8 cellular contexts compared by ENCODE assay signal in genomic region chr19:58520257-58520599, GRCh38. TPM values are rescaled to one million over a fixed set of nuclear protein-coding genes. Genes with fewer than 3 reads are reported as not detected.
A peak's percentile ranks its signal among the peaks of the same experiment; 100 is the strongest.
DNase-seq lines count a peak whose midpoint lies in the region; ATAC-seq and TF ChIP-seq lines count a peak whose summit lies in the region.

No MANE protein-coding gene starts in this region.

- H3K9me3 ChIP-seq in OCI-LY1 (ENCODE audit: low read length) = no peaks in the 10 kb centered on the region
- H3K9me3 ChIP-seq in endodermal cell (ENCODE audit: control insufficient read depth, low read length) = no peaks in the 10 kb centered on the region

- no peak overlapping the region for H2AFZ ChIP-seq in OCI-LY1 (ENCODE audit: low read length)

- H3K9ac ChIP-seq in OCI-LY1 (ENCODE audit: low read length) = peak overlapping the region; percentile 92
- peak overlapping the region; percentile 95 for H3K9ac ChIP-seq in endodermal cell (ENCODE audit: extremely low read depth, low read length, poor library complexity, severe bottlenecking)

- no peaks in the 10 kb centered on the region for H3K79me2 ChIP-seq in OCI-LY1 (ENCODE audit: insufficient read depth, low read length)

- peak overlapping the region; percentile 87 for H3K27ac ChIP-seq in OCI-LY1 (ENCODE audit: low read depth, low read length, poor library complexity, severe bottlenecking)
- peak overlapping the region; percentile 98 for H3K27ac ChIP-seq in endodermal cell (ENCODE audit: low read depth, low read length)

- H3K36me3 Mint-ChIP-seq in CD14-positive monocyte (peaks cover 18 to 25% of the 10 kb centered on the region in 2 donors), endodermal cell (ENCODE audit: low read depth) (peaks cover 12% of the 10 kb centered on the region), neural crest cell (ENCODE audit: low read depth) (peaks cover 9% of the 10 kb centered on the region)

- DNase-seq in CD14-positive monocyte (ENCODE audit: low spot score) (no peak), endodermal cell (no peak), neural crest cell (ENCODE audit: low read depth, low spot score) (no peak), NCI-H146 (lab: John Stamatoyannopoulos, UW) (no peak), NCI-H748 treated with DMSO at 0.1 percent for 48 hours (lab: John Stamatoyannopoulos, UW) (no peak), hypothalamus (lab: John Stamatoyannopoulos, UW) (no peak)

- H3K4me1 Mint-ChIP-seq in CD14-positive monocyte (peaks cover 32% of the 10 kb centered on the region), endodermal cell (peaks cover 22% of the 10 kb centered on the region), neural crest cell (peaks cover 37% of the 10 kb centered on the region)

- ATAC-seq in GM18907 (IDR thresholded peaks at IDR 0.05; ENCODE audit: unreplicated experiment) = no peak

- H3K9me3 Mint-ChIP-seq in CD14-positive monocyte (peaks cover 0 to 3% (median 0%) of the 10 kb centered on the region in 7 donors), endodermal cell (no peaks in the 10 kb centered on the region), neural crest cell (no peaks in the 10 kb centered on the region)

- no peaks in the 10 kb centered on the region for H3F3A ChIP-seq in OCI-LY1 (ENCODE audit: insufficient read depth, low read length)

- H3K9me2 ChIP-seq in OCI-LY1 (ENCODE audit: low read depth, low read length) = no peaks in the 10 kb centered on the region

- H3K27me3 ChIP-seq in OCI-LY1 (ENCODE audit: insufficient read depth, low read length) (no peaks in the 10 kb centered on the region), endodermal cell (ENCODE audit: control insufficient read depth, insufficient read depth, low read length, poor library complexity, severe bottlenecking) (no peaks in the 10 kb centered on the region)

- no peaks in the 10 kb centered on the region for H4K20me1 ChIP-seq in OCI-LY1 (ENCODE audit: insufficient read depth, low read length)

- H3K4me1 ChIP-seq in OCI-LY1 (ENCODE audit: insufficient read depth, low read length, severe bottlenecking) (peaks cover 39% of the 10 kb centered on the region), endodermal cell (ENCODE audit: control insufficient read depth, insufficient read depth, low read length) (peaks cover 4% of the 10 kb centered on the region)

- intact Hi-C loops in CD14-positive monocyte (cut with micrococcal nuclease) = no loop called here

- peak overlapping the region; percentile 92 to 93 for H3K4me3 Mint-ChIP-seq in CD14-positive monocyte
- H3K4me3 Mint-ChIP-seq in endodermal cell = peak overlapping the region; percentile 96
- H3K4me3 Mint-ChIP-seq in neural crest cell = peak overlapping the region; percentile 99

- peak overlapping the region; percentile 88 for H3K4me2 ChIP-seq in OCI-LY1 (ENCODE audit: low read length)

- peak overlapping the region; percentile 95 to 99 (median 98) for H3K27ac Mint-ChIP-seq in CD14-positive monocyte
- H3K27ac Mint-ChIP-seq in endodermal cell = peak overlapping the region; percentile 99
- peak overlapping the region; percentile 100 for H3K27ac Mint-ChIP-seq in neural crest cell (ENCODE audit: unreplicated experiment)

- peaks cover 9% of the 10 kb centered on the region; the same call in 1 of the 2 replicates for H3K36me3 ChIP-seq in OCI-LY1 (ENCODE audit: insufficient read depth, low read length)
- H3K36me3 ChIP-seq in endodermal cell (ENCODE audit: control insufficient read depth, insufficient read depth, low read length) = peaks cover 9% of the 10 kb centered on the region

- H3K27me3 Mint-ChIP-seq in CD14-positive monocyte (ENCODE audit: low read depth in 3 of 3) (peaks cover 0 to 2% (median 1%) of the 10 kb centered on the region in 3 donors), endodermal cell (ENCODE audit: insufficient read depth) (no peaks in the 10 kb centered on the region), neural crest cell (ENCODE audit: low read depth) (peaks cover 3% of the 10 kb centered on the region)

- H3K4me3 ChIP-seq in OCI-LY1 (ENCODE audit: low read depth, low read length, poor library complexity, severe bottlenecking) = peak overlapping the region; percentile 74
- peak overlapping the region; percentile 91 for H3K4me3 ChIP-seq in endodermal cell (ENCODE audit: low read length)

- 35 to 38% methylated on average over 2 to 6 of the region's 7 CpGs for WGBS in endodermal cell (ENCODE audit: insufficient coverage in 1 of 2, insufficient read length in 1 of 2), 2 experiments

- TF ChIP-seq CTCF in CD14-positive monocyte (IDR thresholded peaks at IDR 0.05) = no peak
- no peak for TF ChIP-seq CTCF in OCI-LY1 (IDR thresholded peaks at IDR 0.05; ENCODE audit: low read length)
- TF ChIP-seq CTCF in endodermal cell (conservative IDR thresholded peaks at IDR 0.05) = no peak
- TF ChIP-seq CTCF in neural crest cell (conservative IDR thresholded peaks at IDR 0.05) = no peak

RNA-seq across cellular contexts. Expression of gene ZBTB45, which starts 0.6 kb away (rescaled TPM):
- polyA plus RNA-seq in CD14-positive monocyte = 1 to 10 TPM; 2.2 to 2.6 TPM
- total RNA-seq in endodermal cell (10 to 100 TPM; 19.0 to 19.4 TPM), neural crest cell (24.1 and 27.3 TPM in 2 replicates)
- polyA plus RNA-seq in endodermal cell (2013, experiment 1 of 2) = 19.3 TPM
- polyA plus RNA-seq in endodermal cell (2013, experiment 2 of 2) = 18.3 TPM

RNA-seq across cellular contexts. Expression of gene SLC27A5, which starts 8.4 kb away (rescaled TPM):
- 1 to 10 TPM; 2.8 to 2.9 TPM for polyA plus RNA-seq in CD14-positive monocyte
- total RNA-seq in endodermal cell = 10 to 100 TPM; 13.6 to 15.3 TPM
- polyA plus RNA-seq in endodermal cell (2013, experiment 1 of 2) = 11.6 TPM
- polyA plus RNA-seq in endodermal cell (2013, experiment 2 of 2) = 9.0 TPM
- total RNA-seq in neural crest cell = 16.2 and 17.5 TPM in 2 replicates

RNA-seq across cellular contexts. Expression of gene TRIM28, which starts 23.6 kb away (rescaled TPM):
- polyA plus RNA-seq in CD14-positive monocyte = 10 to 100 TPM; 16.2 to 35.0 TPM
- total RNA-seq in endodermal cell (100 to 1,000 TPM; 809 to 859 TPM), neural crest cell (964 and 1,000 TPM in 2 replicates)
- 758 TPM for polyA plus RNA-seq in endodermal cell (2013, experiment 1 of 2)
- 628 TPM for polyA plus RNA-seq in endodermal cell (2013, experiment 2 of 2)

RNA-seq across cellular contexts. Expression of gene CHMP2A, which starts 34.7 kb away (rescaled TPM):
- polyA plus RNA-seq in CD14-positive monocyte = 100 to 1,000 TPM; 290 to 323 TPM
- total RNA-seq in endodermal cell (100 to 1,000 TPM in 1 of 2 donors, 10 to 100 TPM in 1; 97.7 to 147 TPM), neural crest cell (61.6 and 64.6 TPM in 2 replicates)
- 99.3 TPM for polyA plus RNA-seq in endodermal cell (2013, experiment 1 of 2)
- polyA plus RNA-seq in endodermal cell (2013, experiment 2 of 2) = 93.6 TPM

RNA-seq across cellular contexts. Expression of gene UBE2M, which starts 38.2 kb away (rescaled TPM):
- polyA plus RNA-seq in CD14-positive monocyte = 10 to 100 TPM in 1 of 2 donors, 1 to 10 TPM in 1; 7.8 to 14.3 TPM
- total RNA-seq in endodermal cell = 100 to 1,000 TPM in 1 of 2 donors, 10 to 100 TPM in 1; 90.8 to 116 TPM
- 92.6 TPM for polyA plus RNA-seq in endodermal cell (2013, experiment 1 of 2)
- polyA plus RNA-seq in endodermal cell (2013, experiment 2 of 2) = 101 TPM
- 113 and 119 TPM in 2 replicates for total RNA-seq in neural crest cell
